Comparison of ENCODE assay signal across 26 cellular contexts in genomic region chr4:31236635-31237173, GRCh38.
"Had no signal": no experiment of that assay in that cellular context is flagged by ENCODE, and none has a peak within 500 bp of the region (broad histone marks: within the 10 kb centered on the region; RNA-seq: fewer than 3 reads in every experiment).

No MANE protein-coding gene starts in this region.

- H3K27me3 Mint-ChIP-seq: activated B cell treated with CpG ODN at 0.5 μM for 24 hours; activated CD4-positive, alpha-beta memory T cell treated with anti-CD3 and anti-CD28 coated beads for 36 hours; activated CD8-positive, alpha-beta memory T cell treated with anti-CD3 and anti-CD28 coated beads, Interleukin-2, amount 10 ng/mL, durations not matched to agents 7 days and 5 days; activated naive CD8-positive, alpha-beta T cell treated with anti-CD3 and anti-CD28 coated beads, Interleukin-2, amount 50 U/mL, for 24 hours; activated T-helper 17 cell treated with anti-CD3 and anti-CD28 coated beads, Interleukin-2, amount 50 U/mL, for 72 hours; memory B cell; naive B cell; T-cell; type B pancreatic cell had no signal

- H3K27ac ChIP-seq: ascending aorta, dorsolateral prefrontal cortex, epithelial cell of prostate, ovary, right lobe of liver, SK-N-MC, stomach had no signal

- H3K27ac Mint-ChIP-seq: activated B cell treated with CpG ODN at 0.5 μM for 24 hours; activated CD4-positive, alpha-beta memory T cell treated with anti-CD3 and anti-CD28 coated beads for 36 hours; activated CD8-positive, alpha-beta memory T cell treated with anti-CD3 and anti-CD28 coated beads, Interleukin-2, amount 10 ng/mL, durations not matched to agents 7 days and 5 days; activated naive CD8-positive, alpha-beta T cell treated with anti-CD3 and anti-CD28 coated beads, Interleukin-2, amount 50 U/mL, for 24 hours; activated T-helper 17 cell treated with anti-CD3 and anti-CD28 coated beads, Interleukin-2, amount 50 U/mL, for 72 hours; memory B cell; naive B cell; neural progenitor cell; stimulated activated effector memory CD8-positive, alpha-beta T cell treated with anti-CD3 and anti-CD28 coated beads, Interleukin-12 subunit alpha, Interleukin-12 subunit beta, amount 100 ng/mL, for 72 hours; T-cell had no signal

- H3K27me3 ChIP-seq: ascending aorta, dorsolateral prefrontal cortex, neural progenitor cell, ovary, right lobe of liver, stomach had no signal

- H3K36me3 ChIP-seq: ascending aorta, neural progenitor cell, ovary, right lobe of liver, stomach had no signal

- H3K36me3 Mint-ChIP-seq: activated CD4-positive, alpha-beta memory T cell treated with anti-CD3 and anti-CD28 coated beads for 36 hours; activated CD8-positive, alpha-beta memory T cell treated with anti-CD3 and anti-CD28 coated beads, Interleukin-2, amount 10 ng/mL, durations not matched to agents 7 days and 5 days; memory B cell; naive B cell; neural progenitor cell; stimulated activated effector memory CD8-positive, alpha-beta T cell treated with anti-CD3 and anti-CD28 coated beads, Interleukin-12 subunit alpha, Interleukin-12 subunit beta, amount 100 ng/mL, for 72 hours; T-cell; type B pancreatic cell had no signal

- H3K4me3 Mint-ChIP-seq: activated B cell treated with CpG ODN at 0.5 μM for 24 hours; activated CD4-positive, alpha-beta memory T cell treated with anti-CD3 and anti-CD28 coated beads for 36 hours; activated CD8-positive, alpha-beta memory T cell treated with anti-CD3 and anti-CD28 coated beads, Interleukin-2, amount 10 ng/mL, durations not matched to agents 7 days and 5 days; activated naive CD8-positive, alpha-beta T cell treated with anti-CD3 and anti-CD28 coated beads, Interleukin-2, amount 50 U/mL, for 24 hours; activated T-helper 17 cell treated with anti-CD3 and anti-CD28 coated beads, Interleukin-2, amount 50 U/mL, for 72 hours; memory B cell; naive B cell; neural progenitor cell; stimulated activated effector memory CD8-positive, alpha-beta T cell treated with anti-CD3 and anti-CD28 coated beads, Interleukin-12 subunit alpha, Interleukin-12 subunit beta, amount 100 ng/mL, for 72 hours; T-cell; type B pancreatic cell had no signal

- ATAC-seq: activated CD8-positive, alpha-beta memory T cell treated with anti-CD3 and anti-CD28 coated beads, Interleukin-2, amount 10 ng/mL, durations not matched to agents 7 days and 5 days; activated naive CD8-positive, alpha-beta T cell treated with anti-CD3 and anti-CD28 coated beads, Interleukin-2, amount 50 U/mL, for 24 hours; activated T-helper 17 cell treated with anti-CD3 and anti-CD28 coated beads, Interleukin-2, amount 50 U/mL, for 72 hours; mucosa of descending colon; right lobe of liver; stimulated activated effector memory CD8-positive, alpha-beta T cell treated with anti-CD3 and anti-CD28 coated beads, Interleukin-12 subunit alpha, Interleukin-12 subunit beta, amount 100 ng/mL, for 72 hours; T-cell had no signal

- H3K4me2 ChIP-seq: neural progenitor cell had no signal

- DNase-seq: activated B cell treated with CpG ODN at 0.5 μM for 24 hours; activated CD4-positive, alpha-beta memory T cell treated with anti-CD3 and anti-CD28 coated beads for 36 hours; activated CD4-positive, alpha-beta T cell treated with anti-CD3 and anti-CD28 coated beads for 4 hours; activated CD8-positive, alpha-beta memory T cell treated with anti-CD3 and anti-CD28 coated beads, Interleukin-2, amount 10 ng/mL, durations not matched to agents 7 days and 5 days; activated naive CD4-positive, alpha-beta T cell treated with Interleukin-2 at 50 U/mL for 16 hours; activated naive CD8-positive, alpha-beta T cell treated with anti-CD3 and anti-CD28 coated beads, Interleukin-2, amount 50 U/mL, for 24 hours; activated T-cell treated with anti-CD3 and anti-CD28 coated beads, Interleukin-2, amount 50 U/mL, for 1 hour; central memory CD4-positive, alpha-beta T cell; dorsolateral prefrontal cortex; glutamatergic neuron; mucosa of descending colon; naive B cell; ovary; right lobe of liver; small intestine; stimulated activated CD4-positive, alpha-beta T cell treated with anti-CD3 and anti-CD28 coated beads, Interleukin-4, amount 100 ng/mL, for 24 hours; stomach; T-cell had no signal

- H3K4me3 ChIP-seq: ascending aorta, dorsolateral prefrontal cortex, mucosa of descending colon, neural progenitor cell, ovary, right lobe of liver, SK-N-MC, stomach had no signal

- H3K4me1 ChIP-seq: ascending aorta, right lobe of liver had no signal

- H3K9ac ChIP-seq: neural progenitor cell had no signal

- H3K4me1 Mint-ChIP-seq: activated B cell treated with CpG ODN at 0.5 μM for 24 hours; activated CD8-positive, alpha-beta memory T cell treated with anti-CD3 and anti-CD28 coated beads, Interleukin-2, amount 10 ng/mL, durations not matched to agents 7 days and 5 days; activated naive CD8-positive, alpha-beta T cell treated with anti-CD3 and anti-CD28 coated beads, Interleukin-2, amount 50 U/mL, for 24 hours; activated T-helper 17 cell treated with anti-CD3 and anti-CD28 coated beads, Interleukin-2, amount 50 U/mL, for 72 hours; memory B cell; naive B cell; stimulated activated effector memory CD8-positive, alpha-beta T cell treated with anti-CD3 and anti-CD28 coated beads, Interleukin-12 subunit alpha, Interleukin-12 subunit beta, amount 100 ng/mL, for 72 hours; T-cell had no signal

- H3K9me3 Mint-ChIP-seq: activated naive CD8-positive, alpha-beta T cell treated with anti-CD3 and anti-CD28 coated beads, Interleukin-2, amount 50 U/mL, for 24 hours; type B pancreatic cell had no signal

- H3K9me3 ChIP-seq: mucosa of descending colon, ovary, right lobe of liver had no signal

- H2AFZ ChIP-seq: neural progenitor cell had no signal
